Comparison of ENCODE assay signal across 13 cellular contexts in the genomic region with DNA sequence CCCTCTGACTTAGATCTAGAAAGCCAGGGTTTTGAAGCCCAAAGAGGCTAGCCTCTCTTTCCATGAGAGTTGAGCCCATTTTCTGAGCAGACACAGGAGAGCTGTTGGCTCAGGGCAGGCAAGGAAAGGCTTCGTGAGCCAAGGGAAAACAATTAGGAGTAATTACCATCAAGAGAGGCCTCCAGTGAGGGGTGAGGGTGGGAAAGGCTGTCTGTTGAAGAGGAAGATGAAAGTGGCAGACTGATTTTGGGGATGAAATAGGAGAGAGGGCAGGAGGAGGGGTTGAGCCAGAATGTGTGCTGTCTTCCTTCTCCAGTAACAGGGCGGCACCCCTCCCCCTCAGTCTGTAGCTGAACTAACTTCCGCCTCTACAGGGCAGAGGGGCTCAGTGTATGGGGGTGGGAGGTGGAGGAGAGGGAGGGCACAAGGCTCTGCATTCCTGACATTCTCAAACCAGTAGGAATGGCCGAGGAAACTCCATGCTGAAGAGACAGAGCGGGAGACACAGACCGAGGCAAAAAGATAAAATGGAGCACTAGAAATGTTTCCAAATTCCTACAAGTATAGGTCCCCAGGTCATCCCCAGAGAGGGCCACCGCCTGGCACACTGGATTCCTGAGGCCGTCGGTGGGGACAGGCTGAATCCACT. TPM values are rescaled to one million over a fixed set of nuclear protein-coding genes. Genes with fewer than 3 reads are reported as not detected.
DNase-seq lines count a peak whose midpoint lies in the region; TF ChIP-seq lines count a peak whose summit lies in the region.
"Had no signal": no experiment of that assay in that cellular context is flagged by ENCODE, and none has a peak within 500 bp of the region (broad histone marks: within the 10 kb centered on the region; RNA-seq: fewer than 3 reads in every experiment).

No MANE protein-coding gene starts in this region.

- no peaks in the 10 kb centered on the region for H3K9me3 ChIP-seq in NT2/D1 (ENCODE audit: insufficient read depth, low read length)
- H3K9me3 ChIP-seq: ascending aorta; BLaER1 treated with 17β-estradiol and CSF1 and Interleukin-3, amounts not matched to agents 10 nM and 100 nM had no signal

- peaks cover under 1% of the 10 kb centered on the region for H3K36me3 ChIP-seq in NT2/D1 (ENCODE audit: insufficient read depth, insufficient read length, low read length)
- H3K36me3 ChIP-seq: ascending aorta had no signal

- TF ChIP-seq CTCF in fibroblast of villous mesenchyme (IDR thresholded peaks at IDR 0.05; ENCODE audit: insufficient read depth, low read depth, low read length) (no peak), neural crest cell (conservative IDR thresholded peaks at IDR 0.05) (no peak)

- peaks cover 15% of the 10 kb centered on the region for H3K4me1 ChIP-seq in NT2/D1 (ENCODE audit: insufficient read depth, insufficient read length)
- H3K4me1 ChIP-seq: ascending aorta had no signal

- H3K4me3 ChIP-seq in NT2/D1 (ENCODE audit: insufficient read length, low read depth) (peak overlapping the region; percentile 0), fibroblast of villous mesenchyme (ENCODE audit: low read depth, low read length) (no peak overlapping the region)
- H3K4me3 ChIP-seq: ascending aorta; BLaER1 treated with 17β-estradiol and CSF1 and Interleukin-3, amounts not matched to agents 10 nM and 100 nM had no signal

- no peaks in the 10 kb centered on the region for H3K36me3 Mint-ChIP-seq in neural crest cell (ENCODE audit: low read depth)

- H3K4me1 Mint-ChIP-seq in neural crest cell = peaks cover 74% of the 10 kb centered on the region

- peak overlapping the region; percentile 35 for H3K4me3 Mint-ChIP-seq in neural crest cell

- H3K27ac Mint-ChIP-seq in neural crest cell (ENCODE audit: unreplicated experiment) = peak overlapping the region; percentile 91

- H3K27me3 ChIP-seq in NT2/D1 (ENCODE audit: insufficient read depth, insufficient read length) = peaks cover 39% of the 10 kb centered on the region
- H3K27me3 ChIP-seq: ascending aorta; BLaER1 treated with 17β-estradiol and CSF1 and Interleukin-3, amounts not matched to agents 10 nM and 100 nM had no signal

- DNase-seq in EH (ENCODE audit: low read depth) = peak; percentile 68
- DNase-seq in NT2/D1 (ENCODE audit: low read depth, low spot score) = peak; percentile 97
- peak; percentile 33 for DNase-seq in fibroblast of villous mesenchyme (ENCODE audit: low read depth)
- DNase-seq in neural crest cell (ENCODE audit: low read depth, low spot score) = peak; percentile 58
- no peak for DNase-seq in ureter (ENCODE audit: low spot score)
- DNase-seq in AML-193 (lab: John Stamatoyannopoulos, UW) = no peak
- no peak for DNase-seq in amygdala (lab: John Stamatoyannopoulos, UW)
- DNase-seq in SHP77 (lab: John Stamatoyannopoulos, UW) = no peak
- DNase-seq: HCEC 1CT, MM.1S had no signal

- H3K27me3 Mint-ChIP-seq in neural crest cell (ENCODE audit: low read depth) = no peaks in the 10 kb centered on the region

- no peaks in the 10 kb centered on the region for H3K9me3 Mint-ChIP-seq in neural crest cell

- peak overlapping the region; percentile 51 for H3K9ac ChIP-seq in NT2/D1 (ENCODE audit: insufficient read length, low read depth)
- H3K9ac ChIP-seq: BLaER1 treated with 17β-estradiol and CSF1 and Interleukin-3, amounts not matched to agents 10 nM and 100 nM had no signal

RNA-seq across cellular contexts. Expression of gene COL2A1, which starts 33.1 kb away (rescaled TPM):
- total RNA-seq in fibroblast of villous mesenchyme = under 0.01 TPM in 1 of 2 replicates, not detected in the other
- 384 and 386 TPM in 2 replicates for total RNA-seq in neural crest cell
- total RNA-seq in ureter = not detected
- total RNA-seq: ascending aorta, lung microvascular endothelial cell had no signal

Comparison
In these comparisons a context has a peak if more than half of its experiments do, and no peak if none do; other contexts are left out.
1. DNase-seq: peak in EH (single experiment), NT2/D1 (single experiment), fibroblast of villous mesenchyme (single experiment) and neural crest cell (single experiment); none in ureter (single experiment), AML-193 (0 of 2), amygdala (0 of 56) and SHP77 (0 of 2).
2. RNA of gene COL2A1, which starts 33.1 kb away (total RNA-seq): 384 to 386 TPM in neural crest cell; under 0.01 TPM in fibroblast of villous mesenchyme and not detected in ureter (single experiment); every median in the first group is over 100 times any median in the second.